ENCODE assay signal across 16 cellular contexts in genomic region chr9:20563917-20564316, GRCh38. TPM values are rescaled to one million over a fixed set of nuclear protein-coding genes. Genes with fewer than 3 reads are reported as not detected.
DNase-seq lines count a peak whose midpoint lies in the region; ATAC-seq and TF ChIP-seq lines count a peak whose summit lies in the region.
"Had no signal": no experiment of that assay in that cellular context is flagged by ENCODE, and none has a peak within 500 bp of the region (broad histone marks: within the 10 kb centered on the region; RNA-seq: fewer than 3 reads in every experiment).

No MANE protein-coding gene starts in this region.

- H3K9me3 ChIP-seq in T-helper 17 cell (ENCODE audit: control insufficient read depth, low read length, poor library complexity, severe bottlenecking): no peaks in the 10 kb centered on the region
- H3K9me3 ChIP-seq: BLaER1 treated with 17β-estradiol and CSF1 and Interleukin-3, amounts not matched to agents 10 nM and 100 nM; HAP-1 had no signal

- H3K36me3 Mint-ChIP-seq in T-helper 17 cell (ENCODE audit: low read depth) (no peaks in the 10 kb centered on the region), neural crest cell (ENCODE audit: low read depth) (no peaks in the 10 kb centered on the region)

- intact Hi-C loops in sciatic nerve (cut with DNase I): no loop called here

- peaks cover 43% of the 10 kb centered on the region for H3K4me1 Mint-ChIP-seq in T-helper 17 cell
- peaks cover 35% of the 10 kb centered on the region for H3K4me1 Mint-ChIP-seq in neural crest cell

- peak; percentile 37 for DNase-seq in NCI-H748 (lab: John Stamatoyannopoulos, UW; ENCODE audit: unreplicated experiment)
- DNase-seq in NCI-H748 treated with DMSO at 0.1 percent for 48 hours (lab: John Stamatoyannopoulos, UW): no peak
- DNase-seq in NCI-H146 treated with DMSO at 0.1 percent for 48 hours (lab: John Stamatoyannopoulos, UW; ENCODE audit: unreplicated experiment): peak; percentile 43
- no peak for DNase-seq in T-helper 17 cell
- no peak for DNase-seq in neural crest cell (ENCODE audit: low read depth, low spot score)
- DNase-seq in GM10266 (ENCODE audit: extremely low spot score): no peak
- DNase-seq in DMS153 treated with DMSO at 0.1 percent for 48 hours (lab: John Stamatoyannopoulos, UW; ENCODE audit: unreplicated experiment): no peak
- no peak for DNase-seq in sciatic nerve (ENCODE audit: low spot score)
- DNase-seq: MV-4-11, NCI-H2029, NCI-H510A treated with DMSO at 0.1 percent for 48 hours, OCI-M1, RPMI8226, SIG-M5 had no signal

- H3K27me3 Mint-ChIP-seq in T-helper 17 cell (no peaks in the 10 kb centered on the region), neural crest cell (ENCODE audit: low read depth) (no peaks in the 10 kb centered on the region)

- TF ChIP-seq CTCF in neural crest cell (conservative IDR thresholded peaks at IDR 0.05) (no peak), GM10266 (IDR thresholded peaks at IDR 0.05; ENCODE audit: control insufficient read depth, insufficient read depth, low read depth, missing control alignments) (no peak)

- H3K4me3 Mint-ChIP-seq in T-helper 17 cell (no peak overlapping the region), neural crest cell (no peak overlapping the region)

- ATAC-seq in T-helper 17 cell: no peak
- no peak for ATAC-seq in sciatic nerve

- H3K27ac Mint-ChIP-seq in T-helper 17 cell (peak overlapping the region; percentile 41), neural crest cell (ENCODE audit: unreplicated experiment) (peak overlapping the region; percentile 32)

- no peaks in the 10 kb centered on the region for H3K9me3 Mint-ChIP-seq in neural crest cell

RNA-seq across cellular contexts. Expression of gene MLLT3, which starts 58.4 kb away (rescaled TPM):
- total RNA-seq in T-helper 17 cell: 10 to 100 TPM; 37.2 to 47.1 TPM
- total RNA-seq in neural crest cell: 53.7 and 57.3 TPM in 2 replicates
- total RNA-seq in sciatic nerve: 19.3 TPM

Comparison
In these comparisons a context has a peak if more than half of its experiments do, and no peak if none do; other contexts are left out.
1. DNase-seq: peak in NCI-H748 (single experiment) and NCI-H146 treated with DMSO at 0.1 percent for 48 hours (single experiment); none in NCI-H748 treated with DMSO at 0.1 percent for 48 hours (single experiment), T-helper 17 cell (0 of 3), neural crest cell (single experiment), GM10266 (single experiment), DMS153 treated with DMSO at 0.1 percent for 48 hours (single experiment) and sciatic nerve (single experiment).